28 cellular contexts compared by ENCODE assay signal in genomic region chr2:201084863-201085262, GRCh38. TPM values are rescaled to one million over a fixed set of nuclear protein-coding genes. Genes with fewer than 3 reads are reported as not detected.
DNase-seq lines count a peak whose midpoint lies in the region; ATAC-seq, FAIRE-seq and TF ChIP-seq lines count a peak whose summit lies in the region.
"Had no signal": no experiment of that assay in that cellular context is flagged by ENCODE, and none has a peak within 500 bp of the region (broad histone marks: within the 10 kb centered on the region; RNA-seq: fewer than 3 reads in every experiment).

No MANE protein-coding gene starts in this region.

- TF ChIP-seq CTCF in SK-N-SH (IDR thresholded peaks at IDR 0.05) (no peak), fibroblast of pulmonary artery (IDR thresholded peaks at IDR 0.05; ENCODE audit: low read length, missing control alignments) (no peak), upper lobe of right lung (IDR thresholded peaks at IDR 0.05) (no peak), chondrocyte (IDR thresholded peaks at IDR 0.05) (no peak)

- no peak overlapping the region for H2AFZ ChIP-seq in SK-N-SH (ENCODE audit: low read depth)

- H3K9ac ChIP-seq in SK-N-SH = no peak overlapping the region

- POLR2A ChIA-PET in SK-N-SH (lab: Yijun Ruan, JAX) = no interaction called here

- TF ChIP-seq POLR2A in GM12891 (IDR thresholded peaks at IDR 0.05; ENCODE audit: low read depth, low read length) = no peak

- H3K4me1 Mint-ChIP-seq in activated T-cell treated with anti-CD3 and anti-CD28 coated beads, Interleukin-2, amount 50 U/mL, for 72 hours (ENCODE audit: low read depth) = peaks cover 9% of the 10 kb centered on the region
- no peaks in the 10 kb centered on the region for H3K4me1 Mint-ChIP-seq in chondrocyte (ENCODE audit: low read depth)
- H3K4me1 Mint-ChIP-seq: naive B cell had no signal

- peaks cover 8% of the 10 kb centered on the region for H3F3A ChIP-seq in SK-N-SH (replicated peaks; ENCODE audit: insufficient read depth)

- H3K27ac Mint-ChIP-seq in activated T-cell treated with anti-CD3 and anti-CD28 coated beads, Interleukin-2, amount 50 U/mL, for 72 hours = peak overlapping the region; percentile 87
- H3K27ac Mint-ChIP-seq in chondrocyte (ENCODE audit: unreplicated experiment) = no peak overlapping the region
- H3K27ac Mint-ChIP-seq: activated CD4-positive, alpha-beta memory T cell treated with anti-CD3 and anti-CD28 coated beads, Interleukin-2, amount 10 ng/mL, durations not matched to agents 7 days and 5 days; dendritic cell treated with granulocyte-macrophage colony-stimulating factor and Interleukin-4, amounts not matched to agents 40 ng/mL and 50 ng/mL, for 4 days had no signal

- H3K27me3 ChIP-seq in SK-N-SH (ENCODE audit: insufficient read depth) = no peaks in the 10 kb centered on the region
- H3K27me3 ChIP-seq in upper lobe of right lung = no peaks in the 10 kb centered on the region
- H3K27me3 ChIP-seq: upper lobe of left lung had no signal

- TF ChIP-seq RAD21 in SK-N-SH (IDR thresholded peaks at IDR 0.05; ENCODE audit: low read length) = no peak

- no peak for FAIRE-seq in GM12891 (lab: Jason Lieb, UNC)
- FAIRE-seq: A204.1, kidney had no signal

- peaks cover 6 to 37% of the 10 kb centered on the region in 2 experiments for H3K36me3 ChIP-seq in SK-N-SH (replicated peaks in 1 of 2; ENCODE audit: control insufficient read depth in 1 of 2, insufficient read depth in 2 of 2, low read length in 1 of 2)
- H3K36me3 ChIP-seq in upper lobe of right lung = peaks cover 65% of the 10 kb centered on the region

- peaks cover 3 to 15% of the 10 kb centered on the region in 2 donors for H3K36me3 Mint-ChIP-seq in activated T-cell treated with anti-CD3 and anti-CD28 coated beads, Interleukin-2, amount 50 U/mL, for 72 hours (ENCODE audit: insufficient read depth in 2 of 2)
- peaks cover 13% of the 10 kb centered on the region for H3K36me3 Mint-ChIP-seq in chondrocyte (ENCODE audit: low read depth)
- H3K36me3 Mint-ChIP-seq: naive B cell had no signal

- WGBS in SK-N-SH (ENCODE audit: low lambda C conversion rate) = 84% methylated on average over 2 of the region's 2 CpGs

- H3K27me3 Mint-ChIP-seq in activated T-cell treated with anti-CD3 and anti-CD28 coated beads, Interleukin-2, amount 50 U/mL, for 72 hours (ENCODE audit: low read depth) = no peaks in the 10 kb centered on the region
- no peaks in the 10 kb centered on the region for H3K27me3 Mint-ChIP-seq in chondrocyte (ENCODE audit: low read depth)
- H3K27me3 Mint-ChIP-seq: activated CD4-positive, alpha-beta memory T cell treated with anti-CD3 and anti-CD28 coated beads, Interleukin-2, amount 10 ng/mL, durations not matched to agents 7 days and 5 days; CD4-positive, alpha-beta memory T cell; dendritic cell treated with granulocyte-macrophage colony-stimulating factor and Interleukin-4, amounts not matched to agents 40 ng/mL and 50 ng/mL, for 4 days; naive B cell had no signal

- no peak for DNase-seq in activated T-cell treated with anti-CD3 and anti-CD28 coated beads, Interleukin-2, amount 50 U/mL, for 72 hours
- no peak for DNase-seq in activated T-cell treated with anti-CD3 and anti-CD28 coated beads, Interleukin-2, amount 50 U/mL, for 48 hours
- DNase-seq in SK-N-SH (peak; percentile 18), fibroblast of pulmonary artery (ENCODE audit: low read depth) (peak; percentile 7), upper lobe of right lung (no peak), GM12891 (ENCODE audit: insufficient read length, low spot score) (no peak), chondrocyte (ENCODE audit: low spot score) (no peak)
- DNase-seq: activated CD4-positive, alpha-beta memory T cell treated with anti-CD3 and anti-CD28 coated beads, Interleukin-2, amount 10 ng/mL, durations not matched to agents 7 days and 5 days; activated CD4-positive, CD25-positive, alpha-beta regulatory T cell treated with anti-CD3 and anti-CD28 coated beads, Interleukin-2, amount 50 U/mL, for 72 hours; activated CD8-positive, alpha-beta memory T cell treated with anti-CD3 and anti-CD28 coated beads, Interleukin-2, amount 50 U/mL, for 48 hours; activated effector memory CD4-positive, alpha-beta T cell treated with Interleukin-2 at 50 U/mL for 16 hours; caudate nucleus; CD4-positive, alpha-beta memory T cell; foreskin fibroblast; head of caudate nucleus; kidney; midbrain; naive B cell; NCI-H1105 treated with DMSO at 0.1 percent for 48 hours; NCI-H187 treated with DMSO at 0.1 percent for 48 hours; NCI-H2171; NCI-H510A; occipital lobe; stimulated activated CD4-positive, alpha-beta T cell treated with anti-CD3 and anti-CD28 coated beads, Interleukin-4, amount 100 ng/mL, for 24 hours; upper lobe of left lung had no signal

- ATAC-seq in activated T-cell treated with anti-CD3 and anti-CD28 coated beads, Interleukin-2, amount 50 U/mL, for 72 hours (replicated peaks in 1 of 2) = no peak
- ATAC-seq in upper lobe of right lung = peak; percentile 65
- ATAC-seq in GM18498 (IDR thresholded peaks at IDR 0.05; ENCODE audit: unreplicated experiment) = no peak

- TF ChIP-seq EP300 in SK-N-SH (IDR thresholded peaks at IDR 0.05; ENCODE audit: borderline replicate concordance in 1 of 2, low read depth in 1 of 2, low read length in 1 of 2) = no peak

- H4K20me1 ChIP-seq in SK-N-SH (ENCODE audit: insufficient read depth) = no peaks in the 10 kb centered on the region

- H3K4me3 ChIP-seq in SK-N-SH (ENCODE audit: low read depth in 2 of 2, low read length in 1 of 2) (no peak overlapping the region), fibroblast of pulmonary artery (replicated peaks; ENCODE audit: low read depth, low read length) (no peak overlapping the region), upper lobe of right lung (no peak overlapping the region)
- H3K4me3 ChIP-seq: upper lobe of left lung had no signal

- H3K4me1 ChIP-seq in SK-N-SH (ENCODE audit: control insufficient read depth in 1 of 2, insufficient read depth in 2 of 2, low read depth in 1 of 2, low read length in 1 of 2) (no peaks in the 10 kb centered on the region), upper lobe of right lung (no peaks in the 10 kb centered on the region)
- H3K4me1 ChIP-seq: upper lobe of left lung had no signal

- H3K4me2 ChIP-seq in SK-N-SH = no peak overlapping the region

- H3K27ac ChIP-seq in SK-N-SH (ENCODE audit: low read depth in 2 of 2, low read length in 1 of 2) (no peak overlapping the region), upper lobe of right lung (no peak overlapping the region)

- H3K9me3 Mint-ChIP-seq in activated T-cell treated with anti-CD3 and anti-CD28 coated beads, Interleukin-2, amount 50 U/mL, for 72 hours = no peaks in the 10 kb centered on the region
- H3K9me3 Mint-ChIP-seq in chondrocyte (ENCODE audit: low read depth) = no peaks in the 10 kb centered on the region
- H3K9me3 Mint-ChIP-seq: activated CD4-positive, alpha-beta memory T cell treated with anti-CD3 and anti-CD28 coated beads, Interleukin-2, amount 10 ng/mL, durations not matched to agents 7 days and 5 days; CD4-positive, alpha-beta memory T cell; dendritic cell treated with granulocyte-macrophage colony-stimulating factor and Interleukin-4, amounts not matched to agents 40 ng/mL and 50 ng/mL, for 4 days; naive B cell had no signal

- intact Hi-C loops in upper lobe of right lung (cut with DNase I) = no loop called here

- CTCF ChIA-PET in SK-N-SH (lab: Yijun Ruan, JAX) = interaction anchor here (1.2 to 1.7 kb wide), 2 partner anchors 15 to 57 kb away, joined by 4 to 6 read pairs; no protein-coding TSS in a partner anchor

- H3K9me2 ChIP-seq in SK-N-SH = no peaks in the 10 kb centered on the region

- peaks cover 31% of the 10 kb centered on the region; the same call in 1 of the 2 replicates for H3K79me2 ChIP-seq in SK-N-SH (ENCODE audit: insufficient read depth)

- no peak overlapping the region for H3K4me3 Mint-ChIP-seq in activated T-cell treated with anti-CD3 and anti-CD28 coated beads, Interleukin-2, amount 50 U/mL, for 72 hours
- H3K4me3 Mint-ChIP-seq in chondrocyte (ENCODE audit: unreplicated experiment) = no peak overlapping the region
- H3K4me3 Mint-ChIP-seq: activated CD4-positive, alpha-beta memory T cell treated with anti-CD3 and anti-CD28 coated beads, Interleukin-2, amount 10 ng/mL, durations not matched to agents 7 days and 5 days; CD4-positive, alpha-beta memory T cell; dendritic cell treated with granulocyte-macrophage colony-stimulating factor and Interleukin-4, amounts not matched to agents 40 ng/mL and 50 ng/mL, for 4 days; naive B cell had no signal

- H3K9me3 ChIP-seq in SK-N-SH (no peaks in the 10 kb centered on the region), upper lobe of right lung (no peaks in the 10 kb centered on the region)
- H3K9me3 ChIP-seq: upper lobe of left lung had no signal

TF ChIP-seq in SK-N-SH, 30 proteins besides CTCF, POLR2A, EP300 and RAD21 (continues in another document):
- no peak for TF ChIP-seq FOXJ3 (CRISPR knock-in tag; IDR thresholded peaks at IDR 0.05)
- no peak for TF ChIP-seq FOXM1 (IDR thresholded peaks at IDR 0.05; ENCODE audit: low read depth)
- TF ChIP-seq RCOR1 (IDR thresholded peaks at IDR 0.05; ENCODE audit: low read length) = no peak
- no peak for TF ChIP-seq MXI1 (IDR thresholded peaks at IDR 0.05; ENCODE audit: low read depth, low read length)

TF ChIP-seq in GM12891, 5 proteins besides CTCF, POLR2A, EP300 and RAD21 (continues in another document):
- TF ChIP-seq POLR2AphosphoS5 (IDR thresholded peaks at IDR 0.05; ENCODE audit: low read depth, low read length) (no peak), POU2F2 (IDR thresholded peaks at IDR 0.05; ENCODE audit: low read depth, low read length) (no peak), PAX5 (IDR thresholded peaks at IDR 0.05; ENCODE audit: insufficient read depth, low read length, severe bottlenecking) (no peak)

RNA-seq across cellular contexts. Expression of gene NDUFB3, which starts 13.1 kb away (rescaled TPM):
- 10 to 100 TPM; 52.9 to 59.8 TPM for total RNA-seq in activated T-cell treated with anti-CD3 and anti-CD28 coated beads, Interleukin-2, amount 50 U/mL, for 72 hours
- 55.9 and 73.7 TPM in 2 replicates for polyA plus RNA-seq in SK-N-SH (2012; rRNA removed)
- 102 and 168 TPM in 2 replicates for polyA plus RNA-seq in SK-N-SH (2012; cell fraction: cytosol; rRNA removed)
- polyA plus RNA-seq in SK-N-SH (2012; cell fraction: nucleus; rRNA removed) = 7.4 and 21.1 TPM in 2 replicates
- 68.2 TPM for total RNA-seq in upper lobe of right lung
- 149 TPM for polyA plus RNA-seq in GM12891 (2012; ENCODE audit: low read depth, missing spikeins)
- 59.2 to 94.1 TPM (median 66.2 TPM) in 3 replicates for total RNA-seq in chondrocyte

RNA-seq across cellular contexts. Expression of gene HYCC2, which starts 13.4 kb away (rescaled TPM):
- 10 to 100 TPM; 31.5 to 38.0 TPM for total RNA-seq in activated T-cell treated with anti-CD3 and anti-CD28 coated beads, Interleukin-2, amount 50 U/mL, for 72 hours
- 1.2 and 1.8 TPM in 2 replicates for polyA plus RNA-seq in SK-N-SH (2012; rRNA removed)
- polyA plus RNA-seq in SK-N-SH (2012; cell fraction: cytosol; rRNA removed) = 1.5 TPM in 2 replicates
- 1.7 and 3.5 TPM in 2 replicates for polyA plus RNA-seq in SK-N-SH (2012; cell fraction: nucleus; rRNA removed)
- 32.9 TPM for total RNA-seq in upper lobe of right lung
- polyA plus RNA-seq in GM12891 (2012; ENCODE audit: low read depth, missing spikeins) = 3.0 TPM
- total RNA-seq in chondrocyte = 12.0 to 18.0 TPM (median 13.4 TPM) in 3 replicates

RNA-seq across cellular contexts. Expression of gene CFLAR, which starts 31.1 kb away (rescaled TPM):
- total RNA-seq in activated T-cell treated with anti-CD3 and anti-CD28 coated beads, Interleukin-2, amount 50 U/mL, for 72 hours = 100 to 1,000 TPM; 232 to 385 TPM
- polyA plus RNA-seq in SK-N-SH (2012; rRNA removed) = 23.7 and 32.6 TPM in 2 replicates
- polyA plus RNA-seq in SK-N-SH (2012; cell fraction: cytosol; rRNA removed) = 23.3 and 30.1 TPM in 2 replicates
- polyA plus RNA-seq in SK-N-SH (2012; cell fraction: nucleus; rRNA removed) = 63.1 and 81.3 TPM in 2 replicates
- total RNA-seq in upper lobe of right lung (316 TPM), chondrocyte (29.0 to 38.3 TPM (median 35.8 TPM) in 3 replicates)
- polyA plus RNA-seq in GM12891 (2012; ENCODE audit: low read depth, missing spikeins) = 139 TPM

Comparison
In these comparisons a context has a peak if more than half of its experiments do, and no peak if none do; other contexts are left out.
1. DNase-seq: peak in SK-N-SH (single experiment) and fibroblast of pulmonary artery (single experiment); none in activated T-cell treated with anti-CD3 and anti-CD28 coated beads, Interleukin-2, amount 50 U/mL, for 72 hours (0 of 2), activated T-cell treated with anti-CD3 and anti-CD28 coated beads, Interleukin-2, amount 50 U/mL, for 48 hours (0 of 2), upper lobe of right lung (single experiment), GM12891 (single experiment) and chondrocyte (single experiment).